In the genomic region with DNA sequence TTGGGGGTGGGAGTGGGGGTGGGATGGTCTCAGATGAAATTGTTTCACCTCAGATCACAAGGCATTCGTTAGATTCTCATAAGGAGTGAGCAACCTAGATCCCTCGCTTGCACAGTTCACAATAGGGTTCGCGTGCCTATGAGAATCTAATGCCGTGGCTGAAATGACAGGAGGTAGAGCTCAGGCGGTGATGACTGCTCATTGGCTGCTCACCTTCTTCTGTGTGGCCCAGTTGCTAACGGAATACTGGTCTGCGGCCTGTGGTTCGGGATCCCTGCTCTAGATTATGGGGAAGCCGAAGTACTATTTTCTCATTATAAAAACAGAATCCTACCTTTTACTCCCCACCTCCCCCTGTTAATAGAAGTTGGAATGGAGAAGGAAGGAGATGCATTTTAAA, we compare ENCODE assay signal across 19 cellular contexts. TPM values are rescaled to one million over a fixed set of nuclear protein-coding genes. Genes with fewer than 3 reads are reported as not detected.
DNase-seq lines count a peak whose midpoint lies in the region; ATAC-seq, FAIRE-seq and TF ChIP-seq lines count a peak whose summit lies in the region.
"Had no signal": no experiment of that assay in that cellular context is flagged by ENCODE, and none has a peak within 500 bp of the region (broad histone marks: within the 10 kb centered on the region; RNA-seq: fewer than 3 reads in every experiment).

No MANE protein-coding gene starts in this region.

- H3K9me3 Mint-ChIP-seq in dendritic cell treated with granulocyte-macrophage colony-stimulating factor and Interleukin-4, amounts not matched to agents 40 ng/mL and 50 ng/mL, for 4 days: no peaks in the 10 kb centered on the region
- no peaks in the 10 kb centered on the region for H3K9me3 Mint-ChIP-seq in neural crest cell
- H3K9me3 Mint-ChIP-seq in T-cell: no peaks in the 10 kb centered on the region
- no peaks in the 10 kb centered on the region for H3K9me3 Mint-ChIP-seq in progenitor cell of endocrine pancreas (ENCODE audit: low read depth)
- H3K9me3 Mint-ChIP-seq: H9, IgD-negative memory B cell had no signal

- H3K27me3 Mint-ChIP-seq in dendritic cell treated with granulocyte-macrophage colony-stimulating factor and Interleukin-4, amounts not matched to agents 40 ng/mL and 50 ng/mL, for 4 days: no peaks in the 10 kb centered on the region
- H3K27me3 Mint-ChIP-seq in neural crest cell (ENCODE audit: low read depth) (no peaks in the 10 kb centered on the region), T-cell (no peaks in the 10 kb centered on the region), progenitor cell of endocrine pancreas (no peaks in the 10 kb centered on the region)
- H3K27me3 Mint-ChIP-seq: IgD-negative memory B cell had no signal

- peaks cover 39% of the 10 kb centered on the region for H4K20me1 ChIP-seq in BLaER1

- peak; percentile 26 for FAIRE-seq in HTR-8/SVneo (lab: Jason Lieb, UNC)
- FAIRE-seq: A549, GM19239 had no signal

- peaks cover 40% of the 10 kb centered on the region for H3K36me3 Mint-ChIP-seq in dendritic cell treated with granulocyte-macrophage colony-stimulating factor and Interleukin-4, amounts not matched to agents 40 ng/mL and 50 ng/mL, for 4 days (ENCODE audit: low read depth)
- H3K36me3 Mint-ChIP-seq in neural crest cell (ENCODE audit: low read depth) (no peaks in the 10 kb centered on the region), T-cell (no peaks in the 10 kb centered on the region), progenitor cell of endocrine pancreas (ENCODE audit: insufficient read depth) (peaks cover 1% of the 10 kb centered on the region)
- H3K36me3 Mint-ChIP-seq: IgD-negative memory B cell had no signal

- no peak for DNase-seq in HTR-8/SVneo (ENCODE audit: insufficient read length, low spot score)
- DNase-seq in neural crest cell (ENCODE audit: low read depth, low spot score): no peak
- DNase-seq in T-cell: no peak
- no peak for DNase-seq in progenitor cell of endocrine pancreas (ENCODE audit: low spot score, unreplicated experiment)
- DNase-seq: DMS 273 treated with DMSO at 0.1 percent for 48 hours; H9; NCI-H187 treated with DMSO at 0.1 percent for 48 hours; NCI-H2171; NCI-H446; NK-92 treated with Interleukin-12 subunit alpha and Interleukin-12 subunit beta, amount 100 ng/mL, for 24 hours; PC-3 had no signal

- CTCF ChIA-PET in T-cell (lab: Charles Lee): interaction anchor here in 1 of 2 donors (0.5 kb wide), 1 partner anchor 14 kb away, joined by 3 read pairs; no protein-coding TSS in a partner anchor

- peaks cover 50% of the 10 kb centered on the region for H3K4me1 Mint-ChIP-seq in dendritic cell treated with granulocyte-macrophage colony-stimulating factor and Interleukin-4, amounts not matched to agents 40 ng/mL and 50 ng/mL, for 4 days (ENCODE audit: low read depth)
- H3K4me1 Mint-ChIP-seq in neural crest cell (peaks cover 17% of the 10 kb centered on the region), T-cell (peaks cover 58 to 77% (median 74%) of the 10 kb centered on the region in 3 donors), progenitor cell of endocrine pancreas (ENCODE audit: low read depth) (peaks cover 23% of the 10 kb centered on the region)

- H3K9ac ChIP-seq in BLaER1: 0 out of 2 replicates have a peak overlapping the region, but pooled peaks have one; percentile 11

- peaks cover 97% of the 10 kb centered on the region for H3K4me1 ChIP-seq in BLaER1

- POLR2A ChIA-PET in T-cell (lab: Charles Lee): no interaction called here

- ATAC-seq in T-cell (replicated peaks in 1 of 4) (no peak), GM18909 (IDR thresholded peaks at IDR 0.05; ENCODE audit: poor library complexity, unreplicated experiment) (no peak)
- ATAC-seq: PC-3 had no signal

- TF ChIP-seq CTCF in neural crest cell (conservative IDR thresholded peaks at IDR 0.05) (no peak), progenitor cell of endocrine pancreas (IDR thresholded peaks at IDR 0.05; ENCODE audit: unreplicated experiment) (no peak)

- H3K9me3 ChIP-seq in BLaER1: no peaks in the 10 kb centered on the region
- H3K9me3 ChIP-seq: A549 had no signal

- H3K4me3 ChIP-seq in BLaER1: no peak overlapping the region
- H3K4me3 ChIP-seq: A549 had no signal

- no peak overlapping the region for H3K4me3 Mint-ChIP-seq in dendritic cell treated with granulocyte-macrophage colony-stimulating factor and Interleukin-4, amounts not matched to agents 40 ng/mL and 50 ng/mL, for 4 days
- H3K4me3 Mint-ChIP-seq in neural crest cell (no peak overlapping the region), T-cell (no peak overlapping the region), progenitor cell of endocrine pancreas (ENCODE audit: low read depth) (no peak overlapping the region)
- H3K4me3 Mint-ChIP-seq: H9 had no signal

- H3K36me3 ChIP-seq in BLaER1: peaks cover 10% of the 10 kb centered on the region; the same call in 1 of the 2 replicates

- peak overlapping the region; percentile 96 for H3K4me2 ChIP-seq in BLaER1
- H3K4me2 ChIP-seq: A549 had no signal

- peak overlapping the region; percentile 57 for H3K27ac Mint-ChIP-seq in dendritic cell treated with granulocyte-macrophage colony-stimulating factor and Interleukin-4, amounts not matched to agents 40 ng/mL and 50 ng/mL, for 4 days
- H3K27ac Mint-ChIP-seq in neural crest cell (ENCODE audit: unreplicated experiment) (peak overlapping the region; percentile 38), T-cell (no peak overlapping the region), progenitor cell of endocrine pancreas (no peak overlapping the region)

- H3K27me3 ChIP-seq in BLaER1: no peaks in the 10 kb centered on the region

- peak overlapping the region; percentile 64 for H3K27ac ChIP-seq in BLaER1
- H3K27ac ChIP-seq: A549, C4-2B, RWPE1 had no signal

- intact Hi-C loops in dendritic cell treated with granulocyte-macrophage colony-stimulating factor and Interleukin-4, amounts not matched to agents 40 ng/mL and 50 ng/mL, for 4 days (cut with micrococcal nuclease): no loop called here

RNA-seq across cellular contexts. Expression of a gene that starts 18.9 kb away (rescaled TPM):
- 244 and 255 TPM in 2 replicates for total RNA-seq in neural crest cell
- 10 to 100 TPM; 70.3 to 98.7 (median 85.3) TPM for total RNA-seq in T-cell
- total RNA-seq in progenitor cell of endocrine pancreas: 185 and 195 TPM in 2 replicates

Comparison
In these comparisons a context has a peak if more than half of its experiments do, and no peak if none do; other contexts are left out.
1. H3K27ac Mint-ChIP-seq: peak in dendritic cell treated with granulocyte-macrophage colony-stimulating factor and Interleukin-4, amounts not matched to agents 40 ng/mL and 50 ng/mL, for 4 days (single experiment) and neural crest cell (single experiment); none in T-cell (0 of 2) and progenitor cell of endocrine pancreas (single experiment).